In genomic region chr4:140829825-140830224, GRCh38 we compare ENCODE assay signal across 10 cellular contexts.
DNase-seq lines count a peak whose midpoint lies in the region; ATAC-seq lines count a peak whose summit lies in the region.
"Had no signal": no experiment of that assay in that cellular context is flagged by ENCODE, and none has a peak within 500 bp of the region (broad histone marks: within the 10 kb centered on the region; RNA-seq: fewer than 3 reads in every experiment).

No MANE protein-coding gene starts in this region.

- DNase-seq in H4 (ENCODE audit: low spot score): no peak
- DNase-seq in COR-L47 (lab: John Stamatoyannopoulos, UW): no peak
- no peak for DNase-seq in cardiac septum (ENCODE audit: low spot score)
- no peak for DNase-seq in KBM-7
- DNase-seq: activated T-cell treated with anti-CD3 and anti-CD28 coated beads for 4 hours, NCI-H2029 treated with DMSO at 0.1 percent for 48 hours had no signal

- in situ Hi-C loops in KBM-7 (cut with MboI; ENCODE audit: low pct_unique_long_range_greater_than_20kb, low sequenced_read_pairs): loop anchor here (25.0 kb wide), 1 partner anchor 193 kb away; no protein-coding TSS in a partner anchor

- intact Hi-C loops in cardiac septum (cut with DNase I): no loop called here

- ATAC-seq in GM19023 (IDR thresholded peaks at IDR 0.05; ENCODE audit: unreplicated experiment) (peak; percentile 77), GM21723 (IDR thresholded peaks at IDR 0.05; ENCODE audit: unreplicated experiment) (peak; percentile 88), HG03135 (IDR thresholded peaks at IDR 0.05; ENCODE audit: unreplicated experiment) (peak; percentile 88), esophagus mucosa (peak; percentile 29)

Comparison
In these comparisons a context has a peak if more than half of its experiments do, and no peak if none do; other contexts are left out.
1. ATAC-seq: peak in every context shown above with its lines; median percentile 88 in GM21723; 88 in HG03135; 77 in GM19023; 29 in esophagus mucosa.